34 cellular contexts compared by ENCODE assay signal in genomic region chr21:29634410-29634809, GRCh38.
"Had no signal": no experiment of that assay in that cellular context is flagged by ENCODE, and none has a peak within 500 bp of the region (broad histone marks: within the 10 kb centered on the region; RNA-seq: fewer than 3 reads in every experiment).

No MANE protein-coding gene starts in this region.

- H3K4me3 ChIP-seq: MG63 had no signal

- H3K27me3 ChIP-seq: MG63 had no signal

- H3K9me3 ChIP-seq: MG63 had no signal

- DNase-seq: Karpas-422, Kasumi-1, MG63, MM.1S, MV-4-11, NCI-H1048, NCI-H1092, NCI-H1092 treated with DMSO at 0.1 percent for 48 hours, NCI-H1105, NCI-H1105 treated with DMSO at 0.1 percent for 48 hours, NCI-H1417 treated with DMSO at 0.1 percent for 48 hours, NCI-H1436, NCI-H1436 treated with DMSO at 0.1 percent for 48 hours, NCI-H146, NCI-H1694, NCI-H1694 treated with DMSO at 0.1 percent for 48 hours, NCI-H187, NCI-H187 treated with DMSO at 0.1 percent for 48 hours, NCI-H1930, NCI-H2029, NCI-H2029 treated with DMSO at 0.1 percent for 48 hours, NCI-H2081, NCI-H2081 treated with DMSO at 0.1 percent for 48 hours, NCI-H2107, NCI-H2171, NCI-H2171 treated with DMSO at 0.1 percent for 48 hours, NCI-H2227 treated with DMSO at 0.1 percent for 48 hours, NCI-H226, NCI-H345, NCI-H446, NCI-H446 treated with DMSO at 0.1 percent for 48 hours, NCI-H510A, NCI-H510A treated with DMSO at 0.1 percent for 48 hours, NCI-H524 had no signal

- H3K36me3 ChIP-seq: MG63 had no signal
